Comparison of ENCODE assay signal across 13 cellular contexts in genomic region chr11:845872-846271, GRCh38. TPM values are rescaled to one million over a fixed set of nuclear protein-coding genes. Genes with fewer than 3 reads are reported as not detected.
DNase-seq lines count a peak whose midpoint lies in the region; ATAC-seq and TF ChIP-seq lines count a peak whose summit lies in the region.
"Had no signal": no experiment of that assay in that cellular context is flagged by ENCODE, and none has a peak within 500 bp of the region (broad histone marks: within the 10 kb centered on the region; RNA-seq: fewer than 3 reads in every experiment).

No MANE protein-coding gene starts in this region.

- no peak overlapping the region for H2AFZ ChIP-seq in SK-N-SH (ENCODE audit: low read depth)

- DNase-seq in SK-N-SH (no peak), brain microvascular endothelial cell (no peak), lower lobe of right lung (no peak), transverse colon (no peak), mucosa of gallbladder (ENCODE audit: low spot score) (no peak), G401 (ENCODE audit: low spot score) (no peak)
- no peak for DNase-seq in activated naive CD4-positive, alpha-beta T cell treated with anti-CD3 and anti-CD28 coated beads, Interleukin-2, amount 10 ng/mL, durations not matched to agents 7 days and 5 days
- DNase-seq: activated CD8-positive, alpha-beta memory T cell treated with anti-CD3 and anti-CD28 coated beads, Interleukin-2, amount 10 ng/mL, durations not matched to agents 7 days and 5 days; Kasumi-1; stimulated activated naive CD8-positive, alpha-beta T cell treated with anti-CD3 and anti-CD28 coated beads, Interleukin-15, Interleukin-2, amounts not matched to agents 100 U/mL and 50 U/mL, for 24 hours had no signal

- CTCF ChIA-PET in SK-N-SH (lab: Yijun Ruan, JAX) = interaction anchor here (0.9 to 7.5 kb wide), 3 partner anchors 16 to 205 kb away, joined by 3 to 70 read pairs (median 3); partner anchors contain the start of gene PNPLA2
- CTCF ChIA-PET in activated naive CD4-positive, alpha-beta T cell treated with anti-CD3 and anti-CD28 coated beads, Interleukin-2, amount 10 ng/mL, durations not matched to agents 7 days and 5 days (lab: Charles Lee) = no interaction called here

- peak overlapping the region; percentile 91 to 93 for H3K27ac ChIP-seq in SK-N-SH (ENCODE audit: low read depth in 2 of 2, low read length in 1 of 2)
- no peak overlapping the region for H3K27ac ChIP-seq in brain microvascular endothelial cell
- H3K27ac ChIP-seq in lower lobe of right lung = peak overlapping the region; percentile 94
- H3K27ac ChIP-seq in transverse colon = peak overlapping the region; percentile 88 to 94 (median 90)
- H3K27ac ChIP-seq: neutrophil had no signal

- POLR2A ChIA-PET in SK-N-SH (lab: Yijun Ruan, JAX) = no interaction called here

- no peaks in the 10 kb centered on the region for H3K9me3 Mint-ChIP-seq in activated naive CD4-positive, alpha-beta T cell treated with anti-CD3 and anti-CD28 coated beads, Interleukin-2, amount 10 ng/mL, durations not matched to agents 7 days and 5 days

- H3K4me3 Mint-ChIP-seq in activated naive CD4-positive, alpha-beta T cell treated with anti-CD3 and anti-CD28 coated beads, Interleukin-2, amount 10 ng/mL, durations not matched to agents 7 days and 5 days = no peak overlapping the region
- H3K4me3 Mint-ChIP-seq: activated CD8-positive, alpha-beta memory T cell treated with anti-CD3 and anti-CD28 coated beads, Interleukin-2, amount 10 ng/mL, durations not matched to agents 7 days and 5 days had no signal

- H3K4me1 ChIP-seq in SK-N-SH (ENCODE audit: control insufficient read depth in 1 of 2, insufficient read depth in 2 of 2, low read depth in 1 of 2, low read length in 1 of 2) (peaks cover 32 to 42% of the 10 kb centered on the region in 2 experiments; a peak in 3 of 4 replicates), lower lobe of right lung (peaks cover 72% of the 10 kb centered on the region), transverse colon (peaks cover 27 to 66% (median 52%) of the 10 kb centered on the region in 4 donors)

- H3K9me3 ChIP-seq in SK-N-SH (no peaks in the 10 kb centered on the region), lower lobe of right lung (no peaks in the 10 kb centered on the region), transverse colon (no peaks in the 10 kb centered on the region)
- H3K9me3 ChIP-seq: adrenal gland, neutrophil had no signal

- TF ChIP-seq RAD21 in SK-N-SH (IDR thresholded peaks at IDR 0.05; ENCODE audit: low read length) = no peak

- no peaks in the 10 kb centered on the region for H3K9me2 ChIP-seq in SK-N-SH

- H3K36me3 ChIP-seq in SK-N-SH (replicated peaks in 1 of 2; ENCODE audit: control insufficient read depth in 1 of 2, insufficient read depth in 2 of 2, low read length in 1 of 2) = peaks cover 0 to 11% of the 10 kb centered on the region in 2 experiments
- peaks cover 4% of the 10 kb centered on the region for H3K36me3 ChIP-seq in brain microvascular endothelial cell (replicated peaks)
- H3K36me3 ChIP-seq in lower lobe of right lung = peaks cover 8% of the 10 kb centered on the region
- H3K36me3 ChIP-seq in transverse colon = no peaks in the 10 kb centered on the region
- H3K36me3 ChIP-seq: adrenal gland, neutrophil had no signal

- peak overlapping the region; percentile 100 for H3K4me2 ChIP-seq in SK-N-SH

- H3K79me2 ChIP-seq in SK-N-SH (ENCODE audit: insufficient read depth) = peaks cover 66% of the 10 kb centered on the region

- in situ Hi-C loops in brain microvascular endothelial cell (cut with HindIII; ENCODE audit: low pct_ligation_motif_present, low sequenced_read_pairs) (no loop called here), transverse colon (cut with MboI; ENCODE audit: low pct_ligation_motif_present in 1 of 4, low pct_unique_long_range_greater_than_20kb in 1 of 4, low sequenced_read_pairs in 3 of 4) (no loop called here), G401 (cut with HindIII; ENCODE audit: low sequenced_read_pairs) (no loop called here)

- H3K27me3 Mint-ChIP-seq in activated naive CD4-positive, alpha-beta T cell treated with anti-CD3 and anti-CD28 coated beads, Interleukin-2, amount 10 ng/mL, durations not matched to agents 7 days and 5 days = peaks cover 64% of the 10 kb centered on the region

- no peaks in the 10 kb centered on the region for H3K27me3 ChIP-seq in SK-N-SH (ENCODE audit: insufficient read depth)
- no peaks in the 10 kb centered on the region for H3K27me3 ChIP-seq in brain microvascular endothelial cell (replicated peaks)
- no peaks in the 10 kb centered on the region for H3K27me3 ChIP-seq in lower lobe of right lung (ENCODE audit: low read depth)
- H3K27me3 ChIP-seq in transverse colon = peaks cover 42% of the 10 kb centered on the region
- H3K27me3 ChIP-seq: adrenal gland had no signal

- TF ChIP-seq EP300 in SK-N-SH (IDR thresholded peaks at IDR 0.05; ENCODE audit: borderline replicate concordance in 1 of 2, low read depth in 1 of 2, low read length in 1 of 2) (no peak), transverse colon (IDR thresholded peaks at IDR 0.05; ENCODE audit: low read depth) (no peak)

- H3K27ac Mint-ChIP-seq in activated naive CD4-positive, alpha-beta T cell treated with anti-CD3 and anti-CD28 coated beads, Interleukin-2, amount 10 ng/mL, durations not matched to agents 7 days and 5 days = no peak overlapping the region
- H3K27ac Mint-ChIP-seq: activated CD8-positive, alpha-beta memory T cell treated with anti-CD3 and anti-CD28 coated beads, Interleukin-2, amount 10 ng/mL, durations not matched to agents 7 days and 5 days had no signal

- ATAC-seq in SK-N-SH treated with all-trans-retinoic acid at 6 μM for 48 hours (no peak), lower lobe of right lung (no peak)
- ATAC-seq: activated CD8-positive, alpha-beta memory T cell treated with anti-CD3 and anti-CD28 coated beads, Interleukin-2, amount 10 ng/mL, durations not matched to agents 7 days and 5 days; stimulated activated naive CD8-positive, alpha-beta T cell treated with anti-CD3 and anti-CD28 coated beads, Interleukin-15, Interleukin-2, amounts not matched to agents 100 U/mL and 50 U/mL, for 24 hours had no signal

- peaks cover under 1% of the 10 kb centered on the region for H3K36me3 Mint-ChIP-seq in activated naive CD4-positive, alpha-beta T cell treated with anti-CD3 and anti-CD28 coated beads, Interleukin-2, amount 10 ng/mL, durations not matched to agents 7 days and 5 days
- H3K36me3 Mint-ChIP-seq: activated CD8-positive, alpha-beta memory T cell treated with anti-CD3 and anti-CD28 coated beads, Interleukin-2, amount 10 ng/mL, durations not matched to agents 7 days and 5 days had no signal

- H3F3A ChIP-seq in SK-N-SH (replicated peaks; ENCODE audit: insufficient read depth) = peaks cover 26% of the 10 kb centered on the region

- no peak for TF ChIP-seq POLR2A in transverse colon (IDR thresholded peaks at IDR 0.05)

- intact Hi-C loops in lower lobe of right lung (cut with DNase I) (no loop called here), transverse colon (cut with DNase I; ENCODE audit: low total_unique reads) (no loop called here)

- peaks cover 27% of the 10 kb centered on the region for H3K4me1 Mint-ChIP-seq in activated naive CD4-positive, alpha-beta T cell treated with anti-CD3 and anti-CD28 coated beads, Interleukin-2, amount 10 ng/mL, durations not matched to agents 7 days and 5 days

- H3K9ac ChIP-seq in SK-N-SH = peak overlapping the region; percentile 97

- WGBS in SK-N-SH (ENCODE audit: low lambda C conversion rate) = 58% methylated on average over 4 of the region's 6 CpGs
- 47% methylated on average over 3 of the region's 6 CpGs; no CpG with 5 or more reads in 1 of the 2 donors for WGBS in transverse colon (ENCODE audit: low coverage in 1 of 2), 2 donors

- H4K20me1 ChIP-seq in SK-N-SH (ENCODE audit: insufficient read depth) = peaks cover 38% of the 10 kb centered on the region

- no peak for TF ChIP-seq CTCF in SK-N-SH (IDR thresholded peaks at IDR 0.05)
- no peak for TF ChIP-seq CTCF in brain microvascular endothelial cell (IDR thresholded peaks at IDR 0.05; ENCODE audit: low read depth, low read length, missing control alignments)
- no peak for TF ChIP-seq CTCF in lower lobe of right lung (IDR thresholded peaks at IDR 0.05)
- TF ChIP-seq CTCF in transverse colon (IDR thresholded peaks at IDR 0.05) = no peak

- H3K4me3 ChIP-seq in SK-N-SH (ENCODE audit: low read depth in 2 of 2, low read length in 1 of 2) (peak overlapping the region in 1 of 2 experiments; percentile 100; a peak in 1 of 4 replicates), brain microvascular endothelial cell (ENCODE audit: low read depth, low read length) (peak overlapping the region; percentile 15), lower lobe of right lung (peak overlapping the region; percentile 99), transverse colon (no peak overlapping the region)

RNA-seq across cellular contexts. Expression of gene TSPAN4, which starts 3.2 kb away (rescaled TPM):
- 201 and 226 TPM in 2 replicates for polyA plus RNA-seq in SK-N-SH (2012; rRNA removed)
- polyA plus RNA-seq in SK-N-SH (2012; cell fraction: cytosol; rRNA removed) = 66.1 and 128 TPM in 2 replicates
- polyA plus RNA-seq in SK-N-SH (2012; cell fraction: nucleus; rRNA removed) = 521 and 832 TPM in 2 replicates
- total RNA-seq in lower lobe of right lung (140 TPM), transverse colon (10 to 100 TPM; 25.1 to 75.0 (median 32.4) TPM), mucosa of gallbladder (34.6 TPM)
- 182 and 224 TPM in 2 replicates for total RNA-seq in G401 (2014; rRNA removed; shearing (Covaris generic))

RNA-seq across cellular contexts. Expression of gene POLR2L, which starts 3.5 kb away (rescaled TPM):
- polyA plus RNA-seq in SK-N-SH (2012; rRNA removed) = 287 and 540 TPM in 2 replicates
- 228 and 230 TPM in 2 replicates for polyA plus RNA-seq in SK-N-SH (2012; cell fraction: cytosol; rRNA removed)
- 123 and 341 TPM in 2 replicates for polyA plus RNA-seq in SK-N-SH (2012; cell fraction: nucleus; rRNA removed)
- 127 TPM for total RNA-seq in lower lobe of right lung
- 10 to 100 TPM in 3 of 4 donors, 1 to 10 TPM in 1; 9.7 to 66.6 (median 32.7) TPM for total RNA-seq in transverse colon
- total RNA-seq in mucosa of gallbladder = 108 TPM
- 139 and 191 TPM in 2 replicates for total RNA-seq in G401 (2014; rRNA removed; shearing (Covaris generic))

RNA-seq across cellular contexts. Expression of gene CD151, which starts 13.1 kb away (rescaled TPM):
- 922 and 1,149 TPM in 2 replicates for polyA plus RNA-seq in SK-N-SH (2012; rRNA removed)
- polyA plus RNA-seq in SK-N-SH (2012; cell fraction: cytosol; rRNA removed) = 364 and 668 TPM in 2 replicates
- polyA plus RNA-seq in SK-N-SH (2012; cell fraction: nucleus; rRNA removed) = 1,027 and 1,059 TPM in 2 replicates
- total RNA-seq in lower lobe of right lung (387 TPM), transverse colon (100 to 1,000 TPM; 252 to 650 (median 429) TPM), mucosa of gallbladder (442 TPM)
- 179 and 226 TPM in 2 replicates for total RNA-seq in G401 (2014; rRNA removed; shearing (Covaris generic))

RNA-seq across cellular contexts. Expression of gene CRACR2B, which starts 18.2 kb away (rescaled TPM):
- 0.94 and 1.1 TPM in 2 replicates for polyA plus RNA-seq in SK-N-SH (2012; rRNA removed)
- 0.21 and 0.28 TPM in 2 replicates for polyA plus RNA-seq in SK-N-SH (2012; cell fraction: cytosol; rRNA removed)
- 3.8 and 5.0 TPM in 2 replicates for polyA plus RNA-seq in SK-N-SH (2012; cell fraction: nucleus; rRNA removed)
- total RNA-seq in lower lobe of right lung (43.6 TPM), transverse colon (100 to 1,000 TPM in 3 of 4 donors, 10 to 100 TPM in 1; 82.7 to 373 (median 210) TPM), mucosa of gallbladder (40.5 TPM)
- 28.3 and 47.8 TPM in 2 replicates for total RNA-seq in G401 (2014; rRNA removed; shearing (Covaris generic))

RNA-seq across cellular contexts. Expression of gene PNPLA2, which starts 27.2 kb away (rescaled TPM):
- polyA plus RNA-seq in SK-N-SH (2012; rRNA removed) = 47.7 and 60.3 TPM in 2 replicates
- 24.0 and 41.7 TPM in 2 replicates for polyA plus RNA-seq in SK-N-SH (2012; cell fraction: cytosol; rRNA removed)
- polyA plus RNA-seq in SK-N-SH (2012; cell fraction: nucleus; rRNA removed) = 222 and 344 TPM in 2 replicates
- total RNA-seq in lower lobe of right lung (137 TPM), transverse colon (100 to 1,000 TPM in 3 of 4 donors, 10 to 100 TPM in 1; 61.7 to 821 (median 134) TPM), mucosa of gallbladder (159 TPM)
- 8.2 and 10.3 TPM in 2 replicates for total RNA-seq in G401 (2014; rRNA removed; shearing (Covaris generic))

Comparison
In these comparisons a context has a peak if more than half of its experiments do, and no peak if none do; other contexts are left out.
1. H3K4me3 ChIP-seq: peak in brain microvascular endothelial cell (single experiment) and lower lobe of right lung (single experiment); none in transverse colon (0 of 4).